In genomic region chr19:30367001-30367400, GRCh38 we compare ENCODE assay signal across 30 cellular contexts. TPM values are rescaled to one million over a fixed set of nuclear protein-coding genes. Genes with fewer than 3 reads are reported as not detected.
"Had no signal": no experiment of that assay in that cellular context is flagged by ENCODE, and none has a peak within 500 bp of the region (broad histone marks: within the 10 kb centered on the region; RNA-seq: fewer than 3 reads in every experiment).

No MANE protein-coding gene starts in this region.

- H3K4me3 ChIP-seq: adrenal gland, body of pancreas, colonic mucosa, esophagus squamous epithelium, gastroesophageal sphincter had no signal

- DNase-seq: activated CD4-positive, alpha-beta memory T cell treated with anti-CD3 and anti-CD28 coated beads for 36 hours; activated CD4-positive, alpha-beta T cell treated with anti-CD3 and anti-CD28 coated beads for 36 hours; activated CD4-positive, alpha-beta T cell treated with anti-CD3 and anti-CD28 coated beads, Interleukin-2, amount 10 ng/mL, durations not matched to agents 24 days and 14 days; activated CD4-positive, CD25-positive, alpha-beta regulatory T cell; activated CD4-positive, CD25-positive, alpha-beta regulatory T cell treated with anti-CD3 and anti-CD28 coated beads, Interleukin-2, amount 50 U/mL, for 72 hours; activated CD8-positive, alpha-beta memory T cell treated with anti-CD3 and anti-CD28 coated beads, Interleukin-2, amount 50 U/mL, for 48 hours; activated naive CD4-positive, alpha-beta T cell treated with anti-CD3 and anti-CD28 coated beads for 36 hours; activated naive CD8-positive, alpha-beta T cell treated with anti-CD3 and anti-CD28 coated beads for 36 hours; activated naive CD8-positive, alpha-beta T cell treated with anti-CD3 and anti-CD28 coated beads, Interleukin-2, amount 50 U/mL, for 24 hours; activated T-cell treated with anti-CD3 and anti-CD28 coated beads for 4 hours; activated T-cell treated with anti-CD3 and anti-CD28 coated beads, Interleukin-2, amount 50 U/mL, for 24 hours; activated T-cell treated with anti-CD3 and anti-CD28 coated beads, Interleukin-2, amount 50 U/mL, for 72 hours; adrenal gland; amygdala; aorta; body of pancreas; central memory CD4-positive, alpha-beta T cell; cerebellar nuclear complex; colonic mucosa; effector CD8-positive, alpha-beta T cell; esophagus squamous epithelium; foreskin melanocyte; T-helper 2 cell had no signal

- H3K9me3 ChIP-seq: adrenal gland, body of pancreas, colonic mucosa, esophagus squamous epithelium, gastroesophageal sphincter had no signal

- H3K27me3 ChIP-seq: adrenal gland, body of pancreas, colonic mucosa had no signal

- H3K36me3 ChIP-seq: adrenal gland, colonic mucosa, esophagus squamous epithelium, gastroesophageal sphincter had no signal

- H3K27ac ChIP-seq: adrenal gland, body of pancreas, colonic mucosa, epithelial cell of prostate, gastroesophageal sphincter had no signal

- H3K4me1 ChIP-seq: adrenal gland, body of pancreas, colonic mucosa, esophagus squamous epithelium, gastroesophageal sphincter had no signal

- ATAC-seq: activated CD4-positive, alpha-beta T cell treated with anti-CD3 and anti-CD28 coated beads for 36 hours; activated naive CD8-positive, alpha-beta T cell treated with anti-CD3 and anti-CD28 coated beads, Interleukin-2, amount 50 U/mL, for 24 hours; activated T-cell treated with anti-CD3 and anti-CD28 coated beads, Interleukin-2, amount 50 U/mL, for 72 hours; body of pancreas; gastroesophageal sphincter had no signal

RNA-seq across cellular contexts. Expression of gene ZNF536, which starts 5.2 kb away (rescaled TPM):
- total RNA-seq: activated CD4-positive, alpha-beta memory T cell treated with anti-CD3 and anti-CD28 coated beads for 36 hours; activated CD4-positive, alpha-beta T cell treated with anti-CD3 and anti-CD28 coated beads for 36 hours; activated CD4-positive, alpha-beta T cell treated with anti-CD3 and anti-CD28 coated beads, Interleukin-2, amount 10 ng/mL, durations not matched to agents 24 days and 14 days; activated naive CD4-positive, alpha-beta T cell treated with anti-CD3 and anti-CD28 coated beads for 36 hours; activated naive CD8-positive, alpha-beta T cell treated with anti-CD3 and anti-CD28 coated beads for 36 hours; body of pancreas; dermis microvascular lymphatic vessel endothelial cell; endothelial cell of umbilical vein; fibroblast of villous mesenchyme; glomerular endothelial cell; T-helper 1 cell treated with Interleukin-12 subunit alpha and Interleukin-12 subunit beta and Interleukin-4 antibody, amounts not matched to agents 30 ng/mL and 1 ng/mL, for 36 hours had no signal
